8 cellular contexts compared by ENCODE assay signal in genomic region chr4:139099366-139099982, GRCh38.
A peak's percentile ranks its signal among the peaks of the same experiment; 100 is the strongest.
DNase-seq lines count a peak whose midpoint lies in the region; ATAC-seq and TF ChIP-seq lines count a peak whose summit lies in the region.

No MANE protein-coding gene starts in this region.

- H3K27ac Mint-ChIP-seq in T-helper 2 cell treated with Interferon-gamma antibody and Interleukin-4, amounts not matched to agents 5 μg/mL and 100 μg/mL, for 36 hours = no peak overlapping the region

- H3K4me2 ChIP-seq in smooth muscle cell = no peak overlapping the region

- TF ChIP-seq CTCF in GM12873 (IDR thresholded peaks at IDR 0.05; ENCODE audit: insufficient read depth, low read depth, low read length, missing control alignments) = peak; percentile 85
- peak; percentile 67 to 80 (median 74) for TF ChIP-seq CTCF in ascending aorta (IDR thresholded peaks at IDR 0.05)
- TF ChIP-seq CTCF in smooth muscle cell (IDR thresholded peaks at IDR 0.05; ENCODE audit: borderline replicate concordance, insufficient read depth, poor library complexity, severe bottlenecking) = peak; percentile 83

- H3K4me3 ChIP-seq in ascending aorta = no peak overlapping the region
- H3K4me3 ChIP-seq in smooth muscle cell = no peak overlapping the region

- no peak overlapping the region for H2AFZ ChIP-seq in smooth muscle cell (ENCODE audit: low read depth)

- H3K27ac ChIP-seq in ascending aorta = no peak overlapping the region
- no peak overlapping the region for H3K27ac ChIP-seq in smooth muscle cell (ENCODE audit: low read depth)

- peak; percentile 77 for DNase-seq in NCI-H1694 treated with DMSO at 0.1 percent for 48 hours (lab: John Stamatoyannopoulos, UW)
- DNase-seq in T-helper 2 cell treated with Interferon-gamma antibody and Interleukin-4, amounts not matched to agents 5 μg/mL and 100 μg/mL, for 36 hours (ENCODE audit: low spot score) = peak; percentile 46
- DNase-seq in ascending aorta (ENCODE audit: low spot score in 2 of 2) = peak in 1 of 2 donors; percentile 74
- peak; percentile 29 to 68 for DNase-seq in hippocampal formation (lab: John Stamatoyannopoulos, UW)
- no peak for DNase-seq in smooth muscle cell (lab: John Stamatoyannopoulos, UW; ENCODE audit: unreplicated experiment)

- no peaks in the 10 kb centered on the region for H3K9me3 Mint-ChIP-seq in T-helper 2 cell treated with Interferon-gamma antibody and Interleukin-4, amounts not matched to agents 5 μg/mL and 100 μg/mL, for 36 hours

- H3F3A ChIP-seq in smooth muscle cell (ENCODE audit: low read depth) = no peaks in the 10 kb centered on the region

- H3K4me3 Mint-ChIP-seq in T-helper 2 cell treated with Interferon-gamma antibody and Interleukin-4, amounts not matched to agents 5 μg/mL and 100 μg/mL, for 36 hours = no peak overlapping the region

- no peaks in the 10 kb centered on the region for H4K20me1 ChIP-seq in smooth muscle cell (ENCODE audit: low read depth)

- H3K27me3 Mint-ChIP-seq in T-helper 2 cell treated with Interferon-gamma antibody and Interleukin-4, amounts not matched to agents 5 μg/mL and 100 μg/mL, for 36 hours (ENCODE audit: low read depth) = no peaks in the 10 kb centered on the region

- WGBS in smooth muscle cell (ENCODE audit: low lambda C conversion rate) = 13% methylated on average over 2 of the region's 2 CpGs

- no peaks in the 10 kb centered on the region for H3K27me3 ChIP-seq in ascending aorta
- H3K27me3 ChIP-seq in smooth muscle cell (ENCODE audit: low read depth) = no peaks in the 10 kb centered on the region

- no peaks in the 10 kb centered on the region for H3K4me1 Mint-ChIP-seq in T-helper 2 cell treated with Interferon-gamma antibody and Interleukin-4, amounts not matched to agents 5 μg/mL and 100 μg/mL, for 36 hours (ENCODE audit: low read depth)

- H3K4me1 ChIP-seq in ascending aorta (no peaks in the 10 kb centered on the region), smooth muscle cell (ENCODE audit: low read depth) (no peaks in the 10 kb centered on the region)

- no peak overlapping the region for H3K9ac ChIP-seq in smooth muscle cell (ENCODE audit: low read depth)

- intact Hi-C loops in ascending aorta (cut with DNase I) = loop anchor here (1.0 to 5.0 kb wide), 3 partner anchors 77 to 196 kb away; partner anchors contain the start of gene ELF2

- H3K9me3 ChIP-seq in ascending aorta (no peaks in the 10 kb centered on the region), smooth muscle cell (replicated peaks; ENCODE audit: low read depth) (no peaks in the 10 kb centered on the region)

- no peaks in the 10 kb centered on the region for H3K36me3 Mint-ChIP-seq in T-helper 2 cell treated with Interferon-gamma antibody and Interleukin-4, amounts not matched to agents 5 μg/mL and 100 μg/mL, for 36 hours (ENCODE audit: low read depth)

- peak; percentile 90 for ATAC-seq in HG02678 (IDR thresholded peaks at IDR 0.05; ENCODE audit: unreplicated experiment)
- no peak for ATAC-seq in HG03039 (IDR thresholded peaks at IDR 0.05; ENCODE audit: unreplicated experiment)

- H3K36me3 ChIP-seq in ascending aorta = peaks cover 0 to 5% of the 10 kb centered on the region in 2 donors
- H3K36me3 ChIP-seq in smooth muscle cell (ENCODE audit: low read depth) = no peaks in the 10 kb centered on the region

- no peaks in the 10 kb centered on the region for H3K79me2 ChIP-seq in smooth muscle cell (ENCODE audit: low read depth)
